ENCODE assay signal across 8 cellular contexts in the genomic region with DNA sequence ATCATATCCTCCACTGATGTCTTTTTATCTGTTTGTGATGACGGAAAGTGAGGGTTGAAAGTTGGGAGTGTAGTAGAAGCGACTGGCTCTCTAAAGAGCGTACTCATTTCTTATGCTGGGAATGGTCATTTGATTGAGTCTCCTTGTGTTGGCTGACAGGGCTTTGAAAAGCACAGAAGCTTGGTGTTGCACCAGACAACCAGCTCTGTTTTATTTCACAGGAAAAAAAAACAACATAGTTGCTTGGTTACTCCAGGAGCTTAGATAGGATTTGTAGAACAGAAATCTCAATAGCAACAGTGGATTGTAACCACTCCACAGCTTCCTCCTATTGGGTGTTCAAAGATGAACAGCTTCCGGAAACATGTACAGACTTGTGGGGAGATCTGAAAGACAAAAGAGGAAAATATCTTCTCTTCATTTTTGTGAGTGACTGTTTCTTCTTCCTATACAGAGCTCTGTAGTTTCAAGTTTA. TPM values are rescaled to one million over a fixed set of nuclear protein-coding genes. Genes with fewer than 3 reads are reported as not detected.
A peak's percentile ranks its signal among the peaks of the same experiment; 100 is the strongest.
DNase-seq lines count a peak whose midpoint lies in the region; ATAC-seq and TF ChIP-seq lines count a peak whose summit lies in the region.

No MANE protein-coding gene starts in this region.

- H3K4me3 ChIP-seq in SJCRH30 = peak overlapping the region; percentile 85

- no peak for TF ChIP-seq CTCF in endothelial cell (IDR thresholded peaks at IDR 0.05; ENCODE audit: unreplicated experiment)

- H3K27ac Mint-ChIP-seq in activated CD4-positive, alpha-beta T cell treated with anti-CD3 and anti-CD28 coated beads, Interleukin-2, amount 10 ng/mL, durations not matched to agents 24 days and 14 days = peak overlapping the region; percentile 99
- H3K27ac Mint-ChIP-seq in endothelial cell (ENCODE audit: unreplicated experiment) = peak overlapping the region; percentile 98
- peak overlapping the region; percentile 96 to 100 (median 99) for H3K27ac Mint-ChIP-seq in naive thymus-derived CD8-positive, alpha-beta T cell

- peak overlapping the region; percentile 98 for H3K4me3 Mint-ChIP-seq in activated CD4-positive, alpha-beta T cell treated with anti-CD3 and anti-CD28 coated beads, Interleukin-2, amount 10 ng/mL, durations not matched to agents 24 days and 14 days
- H3K4me3 Mint-ChIP-seq in endothelial cell (ENCODE audit: unreplicated experiment) = peak overlapping the region; percentile 99
- peak overlapping the region; percentile 96 to 100 (median 98) for H3K4me3 Mint-ChIP-seq in naive thymus-derived CD8-positive, alpha-beta T cell

- intact Hi-C loops in activated CD4-positive, alpha-beta T cell treated with anti-CD3 and anti-CD28 coated beads, Interleukin-2, amount 10 ng/mL, durations not matched to agents 24 days and 14 days (cut with micrococcal nuclease) = loop anchor here (5.0 kb wide), 2 partner anchors 42 to 152 kb away; partner anchors contain the start of gene PELI3

- no peaks in the 10 kb centered on the region for H3K9me3 ChIP-seq in SJCRH30 (replicated peaks)

- DNase-seq in activated CD4-positive, alpha-beta T cell treated with anti-CD3 and anti-CD28 coated beads, Interleukin-2, amount 10 ng/mL, durations not matched to agents 24 days and 14 days = peak; percentile 83
- DNase-seq in activated CD4-positive, alpha-beta T cell treated with anti-CD3 and anti-CD28 coated beads, Interleukin-2, amount 50 U/mL, for 1 hour = no peak
- DNase-seq in SJCRH30 (no peak), endothelial cell (ENCODE audit: low spot score) (no peak), OCI-M2 (lab: John Stamatoyannopoulos, UW; ENCODE audit: unreplicated experiment) (no peak), DMS 273 (lab: John Stamatoyannopoulos, UW; ENCODE audit: unreplicated experiment) (no peak)
- peak in 8 of 10 donors; percentile 43 to 89 (median 74) for DNase-seq in naive thymus-derived CD8-positive, alpha-beta T cell

- H3K4me1 Mint-ChIP-seq in activated CD4-positive, alpha-beta T cell treated with anti-CD3 and anti-CD28 coated beads, Interleukin-2, amount 10 ng/mL, durations not matched to agents 24 days and 14 days = peaks cover 56% of the 10 kb centered on the region
- H3K4me1 Mint-ChIP-seq in endothelial cell (ENCODE audit: unreplicated experiment) = peaks cover 46% of the 10 kb centered on the region
- H3K4me1 Mint-ChIP-seq in naive thymus-derived CD8-positive, alpha-beta T cell = peaks cover 43 to 82% (median 72%) of the 10 kb centered on the region in 4 donors

- peaks cover 2% of the 10 kb centered on the region for H3K27me3 Mint-ChIP-seq in activated CD4-positive, alpha-beta T cell treated with anti-CD3 and anti-CD28 coated beads, Interleukin-2, amount 10 ng/mL, durations not matched to agents 24 days and 14 days
- H3K27me3 Mint-ChIP-seq in endothelial cell (ENCODE audit: unreplicated experiment) = peaks cover 18% of the 10 kb centered on the region
- H3K27me3 Mint-ChIP-seq in naive thymus-derived CD8-positive, alpha-beta T cell = peaks cover 0 to 5% (median 0%) of the 10 kb centered on the region in 5 donors

- H3K9me3 Mint-ChIP-seq in activated CD4-positive, alpha-beta T cell treated with anti-CD3 and anti-CD28 coated beads, Interleukin-2, amount 10 ng/mL, durations not matched to agents 24 days and 14 days = no peaks in the 10 kb centered on the region
- H3K9me3 Mint-ChIP-seq in endothelial cell (ENCODE audit: unreplicated experiment) = no peaks in the 10 kb centered on the region
- H3K9me3 Mint-ChIP-seq in naive thymus-derived CD8-positive, alpha-beta T cell = no peaks in the 10 kb centered on the region

- POLR2A ChIA-PET in naive thymus-derived CD8-positive, alpha-beta T cell (lab: Charles Lee) = interaction anchor here (0.8 to 6.3 kb wide), 14 partner anchors 12 to 82 kb away, joined by 3 to 198 read pairs (median 4); partner anchors contain the start of genes ACTN3, CCDC87, CCS and RBM4

- H3K27ac ChIP-seq in SJCRH30 = no peak overlapping the region

- H3K36me3 ChIP-seq in SJCRH30 = peaks cover 36% of the 10 kb centered on the region

- peaks cover 74% of the 10 kb centered on the region for H3K36me3 Mint-ChIP-seq in activated CD4-positive, alpha-beta T cell treated with anti-CD3 and anti-CD28 coated beads, Interleukin-2, amount 10 ng/mL, durations not matched to agents 24 days and 14 days (ENCODE audit: low read depth)
- H3K36me3 Mint-ChIP-seq in endothelial cell (ENCODE audit: low read depth, unreplicated experiment) = peaks cover 32% of the 10 kb centered on the region
- H3K36me3 Mint-ChIP-seq in naive thymus-derived CD8-positive, alpha-beta T cell = peaks cover 0 to 66% (median 17%) of the 10 kb centered on the region in 3 donors

- peak; percentile 54 to 61 for ATAC-seq in naive thymus-derived CD8-positive, alpha-beta T cell
- no peak for ATAC-seq in HG02571 (IDR thresholded peaks at IDR 0.05; ENCODE audit: unreplicated experiment)

- H3K4me1 ChIP-seq in SJCRH30 = no peaks in the 10 kb centered on the region

- no peaks in the 10 kb centered on the region for H3K27me3 ChIP-seq in SJCRH30

RNA-seq across cellular contexts. Expression of gene RBM14, which starts 2.7 kb away (rescaled TPM):
- total RNA-seq in activated CD4-positive, alpha-beta T cell treated with anti-CD3 and anti-CD28 coated beads, Interleukin-2, amount 10 ng/mL, durations not matched to agents 24 days and 14 days = 209 and 214 TPM in 2 replicates
- 68.7 and 70.5 TPM in 2 replicates for total RNA-seq in SJCRH30 (2014; rRNA removed; shearing (Covaris generic))
- 84.2 TPM for total RNA-seq in endothelial cell (ENCODE audit: unreplicated experiment)
- total RNA-seq in naive thymus-derived CD8-positive, alpha-beta T cell = 100 to 1,000 TPM; 182 to 194 TPM
- polyA plus RNA-seq in naive thymus-derived CD8-positive, alpha-beta T cell = 10 to 100 TPM; 70.2 to 91.8 (median 83.3) TPM

RNA-seq across cellular contexts. Expression of gene RBM4, which starts 19.4 kb away (rescaled TPM):
- 109 and 133 TPM in 2 replicates for total RNA-seq in activated CD4-positive, alpha-beta T cell treated with anti-CD3 and anti-CD28 coated beads, Interleukin-2, amount 10 ng/mL, durations not matched to agents 24 days and 14 days
- 154 and 155 TPM in 2 replicates for total RNA-seq in SJCRH30 (2014; rRNA removed; shearing (Covaris generic))
- 187 TPM for total RNA-seq in endothelial cell (ENCODE audit: unreplicated experiment)
- 100 to 1,000 TPM; 213 to 232 TPM for total RNA-seq in naive thymus-derived CD8-positive, alpha-beta T cell
- polyA plus RNA-seq in naive thymus-derived CD8-positive, alpha-beta T cell = 100 to 1,000 TPM; 250 to 283 (median 262) TPM

RNA-seq across cellular contexts. Expression of gene CCS, which starts 26.1 kb away (rescaled TPM):
- total RNA-seq in activated CD4-positive, alpha-beta T cell treated with anti-CD3 and anti-CD28 coated beads, Interleukin-2, amount 10 ng/mL, durations not matched to agents 24 days and 14 days = 28.3 and 31.4 TPM in 2 replicates
- 10.3 and 15.3 TPM in 2 replicates for total RNA-seq in SJCRH30 (2014; rRNA removed; shearing (Covaris generic))
- total RNA-seq in endothelial cell (ENCODE audit: unreplicated experiment) = 51.2 TPM
- 10 to 100 TPM; 57.2 to 59.1 TPM for total RNA-seq in naive thymus-derived CD8-positive, alpha-beta T cell
- polyA plus RNA-seq in naive thymus-derived CD8-positive, alpha-beta T cell = 10 to 100 TPM; 39.2 to 53.4 (median 46.6) TPM

RNA-seq across cellular contexts. Expression of gene CCDC87, which starts 26.3 kb away (rescaled TPM):
- 0.19 and 0.21 TPM in 2 replicates for total RNA-seq in activated CD4-positive, alpha-beta T cell treated with anti-CD3 and anti-CD28 coated beads, Interleukin-2, amount 10 ng/mL, durations not matched to agents 24 days and 14 days
- total RNA-seq in SJCRH30 (2014; rRNA removed; shearing (Covaris generic)) = 0.23 and 0.43 TPM in 2 replicates
- 0.54 TPM for total RNA-seq in endothelial cell (ENCODE audit: unreplicated experiment)
- under 1 TPM in 1 of 2 experiments, not detected in 1; 0.16 TPM for total RNA-seq in naive thymus-derived CD8-positive, alpha-beta T cell
- polyA plus RNA-seq in naive thymus-derived CD8-positive, alpha-beta T cell = not detected

RNA-seq across cellular contexts. Expression of gene CTSF, which starts 50.7 kb away (rescaled TPM):
- total RNA-seq in activated CD4-positive, alpha-beta T cell treated with anti-CD3 and anti-CD28 coated beads, Interleukin-2, amount 10 ng/mL, durations not matched to agents 24 days and 14 days = 0.68 and 1.2 TPM in 2 replicates
- total RNA-seq in SJCRH30 (2014; rRNA removed; shearing (Covaris generic)) = 4.5 and 5.2 TPM in 2 replicates
- total RNA-seq in endothelial cell (ENCODE audit: unreplicated experiment) = 9.2 TPM
- 10 to 100 TPM; 53.9 to 58.4 TPM for total RNA-seq in naive thymus-derived CD8-positive, alpha-beta T cell
- polyA plus RNA-seq in naive thymus-derived CD8-positive, alpha-beta T cell = 10 to 100 TPM; 25.1 to 40.9 (median 25.4) TPM

Comparison
In these comparisons a context has a peak if more than half of its experiments do, and no peak if none do; other contexts are left out.
1. DNase-seq: peak in activated CD4-positive, alpha-beta T cell treated with anti-CD3 and anti-CD28 coated beads, Interleukin-2, amount 10 ng/mL, durations not matched to agents 24 days and 14 days (single experiment) and naive thymus-derived CD8-positive, alpha-beta T cell (8 of 10); none in activated CD4-positive, alpha-beta T cell treated with anti-CD3 and anti-CD28 coated beads, Interleukin-2, amount 50 U/mL, for 1 hour (single experiment), SJCRH30 (0 of 2), endothelial cell (single experiment), OCI-M2 (single experiment) and DMS 273 (single experiment).
2. Peak in every context shown above with its lines, with median percentiles within 50 percentile points of each other: H3K27ac Mint-ChIP-seq and H3K4me3 Mint-ChIP-seq.